Comparison of ENCODE assay signal across 1 cellular context in the genomic region with DNA sequence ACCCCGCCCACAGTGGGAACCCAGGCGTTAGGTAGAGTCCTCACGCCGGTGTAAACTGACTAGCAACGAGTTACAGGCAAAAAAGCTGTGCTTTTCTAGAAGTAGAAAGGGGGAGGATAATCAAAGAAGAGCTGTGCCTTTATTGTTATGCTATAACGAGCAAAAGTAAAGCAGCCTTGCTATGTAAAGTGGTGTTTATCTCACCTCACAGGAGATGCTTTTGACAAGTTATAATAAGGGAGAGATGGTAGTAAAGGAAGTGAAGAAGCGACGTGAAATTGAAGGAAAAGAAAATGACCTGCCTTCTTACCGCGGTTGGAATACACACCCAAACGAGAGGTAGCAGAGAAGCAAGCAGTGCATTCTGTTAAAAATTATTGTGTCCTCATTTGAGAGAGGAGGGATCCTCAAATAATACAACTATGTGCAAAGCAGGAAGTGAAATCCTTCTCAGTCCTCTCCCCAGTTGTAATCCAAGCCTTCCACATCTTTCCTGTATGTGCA.
TF ChIP-seq lines count a peak whose summit lies in the region.

No MANE protein-coding gene starts in this region.

TF ChIP-seq in GM12878, 131 proteins besides CTCF, POLR2A, EP300 and RAD21 (continued from another document):
- TF ChIP-seq, protein P1, sequence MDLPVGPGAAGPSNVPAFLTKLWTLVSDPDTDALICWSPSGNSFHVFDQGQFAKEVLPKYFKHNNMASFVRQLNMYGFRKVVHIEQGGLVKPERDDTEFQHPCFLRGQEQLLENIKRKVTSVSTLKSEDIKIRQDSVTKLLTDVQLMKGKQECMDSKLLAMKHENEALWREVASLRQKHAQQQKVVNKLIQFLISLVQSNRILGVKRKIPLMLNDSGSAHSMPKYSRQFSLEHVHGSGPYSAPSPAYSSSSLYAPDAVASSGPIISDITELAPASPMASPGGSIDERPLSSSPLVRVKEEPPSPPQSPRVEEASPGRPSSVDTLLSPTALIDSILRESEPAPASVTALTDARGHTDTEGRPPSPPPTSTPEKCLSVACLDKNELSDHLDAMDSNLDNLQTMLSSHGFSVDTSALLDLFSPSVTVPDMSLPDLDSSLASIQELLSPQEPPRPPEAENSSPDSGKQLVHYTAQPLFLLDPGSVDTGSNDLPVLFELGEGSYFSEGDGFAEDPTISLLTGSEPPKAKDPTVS (IDR thresholded peaks at IDR 0.05; ENCODE audit: low read depth, low read length): no peak
- TF ChIP-seq POLR2AphosphoS5 (IDR thresholded peaks at IDR 0.05; ENCODE audit: low read length): 0 out of 2 replicates have a peak, but pooled peaks have one; percentile 9
TF ChIP-seq in GM12878: peak in this region for 4.
